In the genomic region with DNA sequence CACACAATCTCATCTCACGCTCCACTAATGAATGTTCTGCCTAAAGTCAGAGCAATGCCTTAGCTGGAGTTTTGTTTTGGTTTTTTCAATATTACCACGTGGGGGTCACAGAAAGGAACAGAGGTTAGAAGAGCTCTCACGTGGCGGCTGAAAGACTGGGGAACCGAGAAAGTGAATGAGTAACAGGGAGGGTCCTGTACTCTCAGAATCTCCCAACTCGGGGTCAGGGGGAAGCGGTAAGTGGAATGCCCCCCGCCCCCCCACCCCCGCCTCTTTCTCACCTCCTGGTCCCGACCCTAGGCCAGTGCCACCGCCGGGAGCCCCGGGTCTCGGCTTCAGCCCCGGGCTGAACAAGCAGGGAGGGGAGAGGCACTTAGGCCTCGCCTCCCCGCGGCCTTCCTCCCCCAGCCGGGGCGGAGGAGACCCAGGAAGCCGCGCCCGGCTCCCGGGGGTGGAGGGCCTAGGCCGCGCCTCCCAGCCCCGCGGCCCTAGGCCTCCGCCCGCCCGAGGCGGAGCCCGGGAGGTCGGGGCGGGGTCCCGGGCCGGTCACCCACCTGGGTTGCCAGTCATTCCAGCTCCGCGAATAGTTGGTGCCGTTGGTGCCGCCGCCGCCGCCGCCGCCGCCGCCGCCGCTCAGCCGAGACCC, we compare ENCODE assay signal across 8 cellular contexts.
DNase-seq lines count a peak whose midpoint lies in the region; ATAC-seq and TF ChIP-seq lines count a peak whose summit lies in the region.
"Not testable (repeated sequence)": the region's sequence is repeated elsewhere in the genome, so short reads cannot be mapped to it uniquely, and the experiment has no call there.

No MANE protein-coding gene starts in this region.

- not testable (repeated sequence) for H3K4ac ChIP-seq in mesendoderm (ENCODE audit: low read depth, low read length)

- H3K23ac ChIP-seq in mesendoderm (ENCODE audit: low read length), result not testable (repeated sequence)

- not testable (repeated sequence) for H3K36me3 ChIP-seq in Peyer's patch; mesendoderm (ENCODE audit: control insufficient read depth, insufficient read depth, low read length)

- not testable (repeated sequence) for H3K79me1 ChIP-seq in mesendoderm (ENCODE audit: low read length)

- not testable (repeated sequence) for H3K36me3 Mint-ChIP-seq in activated T-cell treated with anti-CD3 and anti-CD28 coated beads, Interleukin-2, amount 50 U/mL, for 4 hours (ENCODE audit: insufficient read depth); endothelial cell (ENCODE audit: low read depth, unreplicated experiment)

- peak overlapping the region; percentile 62 for H3K18ac ChIP-seq in mesendoderm (ENCODE audit: low read length)

- not testable (repeated sequence) for H3K27me3 ChIP-seq in Peyer's patch; mesendoderm (ENCODE audit: insufficient read depth, low read length, poor library complexity)

- not testable (repeated sequence) for TF ChIP-seq CTCF in C4-2B (conservative IDR thresholded peaks at IDR 0.05); Peyer's patch (IDR thresholded peaks at IDR 0.05); endothelial cell (IDR thresholded peaks at IDR 0.05; ENCODE audit: unreplicated experiment)

- not testable (repeated sequence) for H3K4me2 ChIP-seq in mesendoderm (ENCODE audit: low read length)

- not testable (repeated sequence) for H2BK5ac ChIP-seq in mesendoderm (ENCODE audit: low read length)

- not testable (repeated sequence) for H3K9me3 ChIP-seq in Peyer's patch

- H4K8ac ChIP-seq in mesendoderm (ENCODE audit: low read depth, low read length), result not testable (repeated sequence)

- H3K27ac ChIP-seq in C4-2B (peak overlapping the region; percentile 92), Peyer's patch (peak overlapping the region; percentile 95 to 98 (median 97)), mesendoderm (ENCODE audit: low read depth, low read length) (peak overlapping the region; percentile 97)

- not testable (repeated sequence) for H3K56ac ChIP-seq in mesendoderm (ENCODE audit: low read length)

- TF ChIP-seq POLR2A in Peyer's patch (IDR thresholded peaks at IDR 0.05), result not testable (repeated sequence)

- H2BK120ac ChIP-seq in mesendoderm (ENCODE audit: low read depth, low read length), result not testable (repeated sequence)

- ATAC-seq in GM21390 (IDR thresholded peaks at IDR 0.05; ENCODE audit: unreplicated experiment) (peak; percentile 53), HG03432 (IDR thresholded peaks at IDR 0.05; ENCODE audit: unreplicated experiment) (peak; percentile 61)
- ATAC-seq in activated T-cell treated with anti-CD3 and anti-CD28 coated beads, Interleukin-2, amount 50 U/mL, for 4 hours, result peak; percentile 77 to 79

- H3K4me3 Mint-ChIP-seq in activated T-cell treated with anti-CD3 and anti-CD28 coated beads, Interleukin-2, amount 50 U/mL, for 4 hours, result peak overlapping the region; percentile 83
- H3K4me3 Mint-ChIP-seq in endothelial cell (ENCODE audit: unreplicated experiment), result peak overlapping the region; percentile 91

- H3K4me3 ChIP-seq in Peyer's patch, result peak overlapping the region; percentile 71 to 93 (median 72)
- not testable (repeated sequence) for H3K4me3 ChIP-seq in mesendoderm (ENCODE audit: low read length)

- peaks cover 15% of the 10 kb centered on the region for H3K79me2 ChIP-seq in mesendoderm (ENCODE audit: control insufficient read depth, insufficient read depth, low read length)

- H3K9me3 Mint-ChIP-seq in activated T-cell treated with anti-CD3 and anti-CD28 coated beads, Interleukin-2, amount 50 U/mL, for 4 hours; endothelial cell (ENCODE audit: unreplicated experiment): not testable (repeated sequence)

- H2AK5ac ChIP-seq in mesendoderm (ENCODE audit: low read length), result not testable (repeated sequence)

- not testable (repeated sequence) for H3K27me3 Mint-ChIP-seq in activated T-cell treated with anti-CD3 and anti-CD28 coated beads, Interleukin-2, amount 50 U/mL, for 4 hours (ENCODE audit: low read depth); endothelial cell (ENCODE audit: unreplicated experiment)

- not testable (repeated sequence) for H4K5ac ChIP-seq in mesendoderm (ENCODE audit: low read length)

- not testable (repeated sequence) for H3K9ac ChIP-seq in mesendoderm (ENCODE audit: low read length)

- DNase-seq in Peyer's patch, result peak; percentile 41 to 87 (median 82)
- DNase-seq in activated T-cell treated with anti-CD3 and anti-CD28 coated beads, Interleukin-2, amount 50 U/mL, for 4 hours, result peak; percentile 65
- peak; percentile 46 for DNase-seq in endothelial cell (ENCODE audit: low spot score)
- peak; percentile 70 for DNase-seq in mesendoderm
- DNase-seq in stimulated activated CD4-positive, alpha-beta T cell treated with anti-CD3 and anti-CD28 coated beads, Interleukin-4, amount 100 ng/mL, for 48 hours (ENCODE audit: low read depth in 2 of 2), result peak; percentile 54 to 61

- not testable (repeated sequence) for H2BK15ac ChIP-seq in mesendoderm (replicated peaks; ENCODE audit: low read depth)

- not testable (repeated sequence) for H3K27ac Mint-ChIP-seq in endothelial cell (ENCODE audit: unreplicated experiment)

- no CpG with 5 or more reads among the region's 51 CpGs for WGBS in mesendoderm (ENCODE audit: extremely low coverage, insufficient coverage, low lambda C conversion rate)

- peaks cover 14% of the 10 kb centered on the region for H3K4me1 Mint-ChIP-seq in activated T-cell treated with anti-CD3 and anti-CD28 coated beads, Interleukin-2, amount 50 U/mL, for 4 hours (ENCODE audit: low read depth)
- H3K4me1 Mint-ChIP-seq in endothelial cell (ENCODE audit: unreplicated experiment), result not testable (repeated sequence)

- peaks cover 0 to 31% (median 6%) of the 10 kb centered on the region in 4 donors for H3K4me1 ChIP-seq in Peyer's patch
- not testable (repeated sequence) for H3K4me1 ChIP-seq in mesendoderm (ENCODE audit: control insufficient read depth, low read depth, low read length)
